In genomic region chr3:194095464-194095863, GRCh38 we compare ENCODE assay signal across 8 cellular contexts. TPM values are rescaled to one million over a fixed set of nuclear protein-coding genes. Genes with fewer than 3 reads are reported as not detected.
DNase-seq lines count a peak whose midpoint lies in the region; ATAC-seq and TF ChIP-seq lines count a peak whose summit lies in the region.

No MANE protein-coding gene starts in this region.

- H3K27me3 Mint-ChIP-seq in Calu3 (ENCODE audit: unreplicated experiment) (peaks cover 11% of the 10 kb centered on the region), T-helper 17 cell (peaks cover 22% of the 10 kb centered on the region)
- H3K27me3 Mint-ChIP-seq in CD8-positive, alpha-beta memory T cell, result peaks cover 12 to 31% of the 10 kb centered on the region in 2 donors

- H3K36me3 ChIP-seq in CD8-positive, alpha-beta memory T cell (ENCODE audit: insufficient read depth, low read length), result no peaks in the 10 kb centered on the region

- CTCF ChIA-PET in Calu3 (lab: Charles Lee), result no interaction called here
- CTCF ChIA-PET in CD8-positive, alpha-beta memory T cell (lab: Charles Lee), result no interaction called here

- H3K36me3 Mint-ChIP-seq in Calu3 (ENCODE audit: insufficient read depth, unreplicated experiment) (peaks cover 9% of the 10 kb centered on the region), T-helper 17 cell (ENCODE audit: low read depth) (no peaks in the 10 kb centered on the region)
- no peaks in the 10 kb centered on the region for H3K36me3 Mint-ChIP-seq in CD8-positive, alpha-beta memory T cell

- no peak overlapping the region for H3K4me3 Mint-ChIP-seq in Calu3 (ENCODE audit: low read depth, unreplicated experiment)
- no peak overlapping the region for H3K4me3 Mint-ChIP-seq in T-helper 17 cell
- H3K4me3 Mint-ChIP-seq in CD8-positive, alpha-beta memory T cell, result no peak overlapping the region

- H3K4me3 ChIP-seq in lower leg skin (ENCODE audit: low read depth, poor library complexity, severe bottlenecking), result no peak overlapping the region
- H3K4me3 ChIP-seq in CD8-positive, alpha-beta memory T cell (ENCODE audit: low read length), result no peak overlapping the region

- peaks cover 73% of the 10 kb centered on the region for H3K4me1 Mint-ChIP-seq in Calu3 (ENCODE audit: low read depth, unreplicated experiment)
- peaks cover 14% of the 10 kb centered on the region for H3K4me1 Mint-ChIP-seq in T-helper 17 cell
- no peaks in the 10 kb centered on the region for H3K4me1 Mint-ChIP-seq in CD8-positive, alpha-beta memory T cell

- H3K27me3 ChIP-seq in CD8-positive, alpha-beta memory T cell (ENCODE audit: insufficient read depth, low read length, poor library complexity, severe bottlenecking), result no peaks in the 10 kb centered on the region

- intact Hi-C loops in Calu3 (cut with micrococcal nuclease; ENCODE audit: unreplicated experiment) (no loop called here), lower leg skin (cut with DNase I; ENCODE audit: low total_unique reads) (no loop called here)

- 58 to 63% methylated on average over 4 of the region's 4 CpGs for WGBS in lower leg skin, 2 donors

- no peaks in the 10 kb centered on the region for H3K9me3 ChIP-seq in T-helper 17 cell (ENCODE audit: control insufficient read depth, low read length, poor library complexity, severe bottlenecking)
- no peaks in the 10 kb centered on the region for H3K9me3 ChIP-seq in CD8-positive, alpha-beta memory T cell (ENCODE audit: low read length)

- BruUV-seq in Calu3 (replicated peaks; lab: Mats Ljungman, UMichigan), result no TSS peak

- no peaks in the 10 kb centered on the region for H3K4me1 ChIP-seq in CD8-positive, alpha-beta memory T cell (ENCODE audit: insufficient read depth, low read length)

- no peak overlapping the region for H3K27ac ChIP-seq in CD8-positive, alpha-beta memory T cell (ENCODE audit: low read depth, low read length)

- peak overlapping the region; percentile 57 for H3K27ac Mint-ChIP-seq in Calu3 (ENCODE audit: unreplicated experiment)
- H3K27ac Mint-ChIP-seq in T-helper 17 cell, result peak overlapping the region; percentile 49
- no peak overlapping the region for H3K27ac Mint-ChIP-seq in CD8-positive, alpha-beta memory T cell

- no peaks in the 10 kb centered on the region for H3K9me3 Mint-ChIP-seq in Calu3 (ENCODE audit: low read depth, unreplicated experiment)
- no peaks in the 10 kb centered on the region for H3K9me3 Mint-ChIP-seq in CD8-positive, alpha-beta memory T cell

- POLR2A ChIA-PET in CD8-positive, alpha-beta memory T cell (lab: Charles Lee), result no interaction called here

- no peak for TF ChIP-seq CTCF in Calu3 (IDR thresholded peaks at IDR 0.05; ENCODE audit: unreplicated experiment)
- no peak for TF ChIP-seq CTCF in lower leg skin (IDR thresholded peaks at IDR 0.05)

- ATAC-seq in T-helper 17 cell (no peak), HG02870 (IDR thresholded peaks at IDR 0.05; ENCODE audit: unreplicated experiment) (no peak), GM21381 (IDR thresholded peaks at IDR 0.05; ENCODE audit: unreplicated experiment) (no peak)

- peak; percentile 77 for DNase-seq in Calu3
- DNase-seq in NCI-H1436 (lab: John Stamatoyannopoulos, UW), result peak; percentile 53
- no peak for DNase-seq in T-helper 17 cell
- peak; percentile 46 to 90 for DNase-seq in lower leg skin (ENCODE audit: low spot score in 2 of 2)
- no peak for DNase-seq in CD8-positive, alpha-beta memory T cell
- no peak for DNase-seq in stimulated activated naive CD4-positive, alpha-beta T cell treated with Interleukin-2 at 50 U/mL for 16 hours (lab: John Stamatoyannopoulos, UW)

- no peak for TF ChIP-seq POLR2A in lower leg skin (IDR thresholded peaks at IDR 0.05)

RNA-seq across cellular contexts. Expression of gene HES1, which starts 40.5 kb away (rescaled TPM):
- 141 and 160 TPM in 2 replicates for total RNA-seq in Calu3 (2022)
- 1 to 10 TPM; 2.4 to 3.1 TPM for total RNA-seq in T-helper 17 cell
- 100 to 1,000 TPM; 145 to 366 (median 315) TPM for total RNA-seq in lower leg skin
- not detected for total RNA-seq in CD8-positive, alpha-beta memory T cell
- polyA plus RNA-seq in CD8-positive, alpha-beta memory T cell, result not detected

Comparison
In these comparisons a context has a peak if more than half of its experiments do, and no peak if none do; other contexts are left out.
1. DNase-seq: peak in Calu3 (single experiment), NCI-H1436 (single experiment) and lower leg skin (2 of 2); none in T-helper 17 cell (0 of 3), CD8-positive, alpha-beta memory T cell (0 of 5) and stimulated activated naive CD4-positive, alpha-beta T cell treated with Interleukin-2 at 50 U/mL for 16 hours (single experiment).
2. H3K27ac Mint-ChIP-seq: peak in Calu3 (single experiment) and T-helper 17 cell (single experiment); none in CD8-positive, alpha-beta memory T cell (0 of 8).
3. RNA of gene HES1, which starts 40.5 kb away (total RNA-seq): 145 to 366 TPM in lower leg skin and 141 to 160 TPM in Calu3; 2.4 to 3.1 TPM in T-helper 17 cell and not detected in CD8-positive, alpha-beta memory T cell; every median in the first group is over 10 times any median in the second.